Comparison of ENCODE assay signal across 19 cellular contexts in genomic region chr20:41110930-41111577, GRCh38. TPM values are rescaled to one million over a fixed set of nuclear protein-coding genes. Genes with fewer than 3 reads are reported as not detected.
DNase-seq lines count a peak whose midpoint lies in the region; ATAC-seq, FAIRE-seq and TF ChIP-seq lines count a peak whose summit lies in the region.
"Had no signal": no experiment of that assay in that cellular context is flagged by ENCODE, and none has a peak within 500 bp of the region (broad histone marks: within the 10 kb centered on the region; RNA-seq: fewer than 3 reads in every experiment).

No MANE protein-coding gene starts in this region.

- no peak overlapping the region for H3K4me2 ChIP-seq in keratinocyte (ENCODE audit: control insufficient read depth, extremely low read depth, insufficient read depth, low read depth, low read length)
- H3K4me2 ChIP-seq: neural progenitor cell had no signal

- H3K4me3 ChIP-seq in RWPE2 (ENCODE audit: severe bottlenecking): no peak overlapping the region
- H3K4me3 ChIP-seq in keratinocyte (ENCODE audit: control insufficient read depth in 2 of 3, extremely low read depth in 1 of 3, insufficient read depth in 2 of 3, low read depth in 1 of 3, low read length in 3 of 3): no peak overlapping the region
- H3K4me3 ChIP-seq: neural progenitor cell, uterus had no signal

- no peaks in the 10 kb centered on the region for H3K79me2 ChIP-seq in keratinocyte (ENCODE audit: control insufficient read depth, insufficient read depth, low read length)

- CTCF ChIA-PET in activated naive CD4-positive, alpha-beta T cell treated with anti-CD3 and anti-CD28 coated beads for 36 hours (lab: Charles Lee): interaction anchor here (0.9 to 3.3 kb wide), 4 partner anchors 16 to 148 kb away, joined by 3 to 10 read pairs (median 4); no protein-coding TSS in a partner anchor

- no peaks in the 10 kb centered on the region for H3K9me1 ChIP-seq in keratinocyte (ENCODE audit: control insufficient read depth, extremely low read depth, insufficient read depth, low read length)

- dilution Hi-C loops in keratinocyte (cut with MboI; ENCODE audit: extremely low pct_ligation_motif_present, low sequenced_read_pairs): no loop called here

- H4K20me1 ChIP-seq in keratinocyte (ENCODE audit: control insufficient read depth, extremely low read depth, insufficient read depth, low read length): no peaks in the 10 kb centered on the region

- H3K4me1 ChIP-seq in RWPE2 (ENCODE audit: insufficient read depth, poor library complexity, severe bottlenecking) (peaks cover 4% of the 10 kb centered on the region), keratinocyte (ENCODE audit: control insufficient read depth, extremely low read depth, insufficient read depth, low read length) (no peaks in the 10 kb centered on the region)
- H3K4me1 ChIP-seq: neural progenitor cell, uterus had no signal

- ATAC-seq in RWPE2 (ENCODE audit: low read depth): peak; percentile 69

- H3K9me3 ChIP-seq in RWPE2 (ENCODE audit: severe bottlenecking): no peaks in the 10 kb centered on the region
- H3K9me3 ChIP-seq in keratinocyte (ENCODE audit: control insufficient read depth, low read depth, low read length): no peaks in the 10 kb centered on the region
- H3K9me3 ChIP-seq: uterus had no signal

- no peak overlapping the region for H3K9ac ChIP-seq in keratinocyte (ENCODE audit: control insufficient read depth, extremely low read depth, insufficient read depth, low read length)
- H3K9ac ChIP-seq: neural progenitor cell had no signal

- H3K36me3 ChIP-seq in RWPE2 (ENCODE audit: low read depth) (peaks cover 98% of the 10 kb centered on the region), keratinocyte (ENCODE audit: control insufficient read depth in 2 of 2, extremely low read depth in 1 of 2, insufficient read depth in 2 of 2, low read length in 2 of 2) (peaks cover 23 to 41% of the 10 kb centered on the region in 2 experiments)
- H3K36me3 ChIP-seq: uterus had no signal

- no peaks in the 10 kb centered on the region for H3K27me3 Mint-ChIP-seq in activated naive CD4-positive, alpha-beta T cell treated with anti-CD3 and anti-CD28 coated beads for 36 hours (ENCODE audit: low read depth)
- H3K27me3 Mint-ChIP-seq in stimulated activated naive CD8-positive, alpha-beta T cell treated with anti-CD3 and anti-CD28 coated beads, Interleukin-15, Interleukin-2, amounts not matched to agents 100 ng/mL and 50 ng/mL, for 24 hours: no peaks in the 10 kb centered on the region
- H3K27me3 Mint-ChIP-seq: CD4-positive, CD25-positive, alpha-beta regulatory T cell had no signal

- H3K27ac Mint-ChIP-seq in activated naive CD4-positive, alpha-beta T cell treated with anti-CD3 and anti-CD28 coated beads for 36 hours: peak overlapping the region; percentile 3
- peak overlapping the region; percentile 26 for H3K27ac Mint-ChIP-seq in stimulated activated naive CD8-positive, alpha-beta T cell treated with anti-CD3 and anti-CD28 coated beads, Interleukin-15, Interleukin-2, amounts not matched to agents 100 ng/mL and 50 ng/mL, for 24 hours
- H3K27ac Mint-ChIP-seq: neural progenitor cell had no signal

- H3K36me3 Mint-ChIP-seq in activated naive CD4-positive, alpha-beta T cell treated with anti-CD3 and anti-CD28 coated beads for 36 hours (ENCODE audit: low read depth): peaks cover 28% of the 10 kb centered on the region
- peaks cover 77% of the 10 kb centered on the region for H3K36me3 Mint-ChIP-seq in stimulated activated naive CD8-positive, alpha-beta T cell treated with anti-CD3 and anti-CD28 coated beads, Interleukin-15, Interleukin-2, amounts not matched to agents 100 ng/mL and 50 ng/mL, for 24 hours (ENCODE audit: low read depth)

- H3K9me3 Mint-ChIP-seq in activated naive CD4-positive, alpha-beta T cell treated with anti-CD3 and anti-CD28 coated beads for 36 hours: no peaks in the 10 kb centered on the region
- H3K9me3 Mint-ChIP-seq in stimulated activated naive CD8-positive, alpha-beta T cell treated with anti-CD3 and anti-CD28 coated beads, Interleukin-15, Interleukin-2, amounts not matched to agents 100 ng/mL and 50 ng/mL, for 24 hours: no peaks in the 10 kb centered on the region
- H3K9me3 Mint-ChIP-seq: CD4-positive, CD25-positive, alpha-beta regulatory T cell; neural progenitor cell had no signal

- H3K27ac ChIP-seq in RWPE2 (ENCODE audit: poor library complexity, severe bottlenecking): peak overlapping the region; percentile 2
- no peak overlapping the region for H3K27ac ChIP-seq in keratinocyte (ENCODE audit: control insufficient read depth, insufficient read depth, low read length)
- H3K27ac ChIP-seq: neural progenitor cell, uterus had no signal

- TF ChIP-seq CTCF in RWPE2 (IDR thresholded peaks at IDR 0.05; ENCODE audit: poor library complexity, severe bottlenecking) (no peak), keratinocyte (optimal IDR thresholded peaks at IDR 0.05 in 1 of 3, IDR thresholded peaks at IDR 0.05 in 1 of 3, conservative IDR thresholded peaks at IDR 0.05 in 1 of 3; ENCODE audit: extremely low read depth in 1 of 3, insufficient read depth in 2 of 3, low read length in 3 of 3) (no peak)

- H3K4me1 Mint-ChIP-seq in activated naive CD4-positive, alpha-beta T cell treated with anti-CD3 and anti-CD28 coated beads for 36 hours (ENCODE audit: low read depth): no peaks in the 10 kb centered on the region
- peaks cover 4% of the 10 kb centered on the region for H3K4me1 Mint-ChIP-seq in stimulated activated naive CD8-positive, alpha-beta T cell treated with anti-CD3 and anti-CD28 coated beads, Interleukin-15, Interleukin-2, amounts not matched to agents 100 ng/mL and 50 ng/mL, for 24 hours (ENCODE audit: low read depth)

- FAIRE-seq in keratinocyte (lab: Jason Lieb, UNC): peak; percentile 57
- FAIRE-seq: kidney had no signal

- no peak for DNase-seq in activated naive CD4-positive, alpha-beta T cell treated with anti-CD3 and anti-CD28 coated beads for 36 hours
- DNase-seq in activated naive CD4-positive, alpha-beta T cell treated with Interleukin-2 at 50 U/mL for 16 hours: no peak
- no peak for DNase-seq in RWPE2 (ENCODE audit: low spot score)
- no peak for DNase-seq in keratinocyte (ENCODE audit: low read depth, low spot score)
- no peak for DNase-seq in NOMO-1 treated with dmso at 0.1 percent for 144 hours (lab: John Stamatoyannopoulos, UW; ENCODE audit: unreplicated experiment)
- no peak for DNase-seq in AML-193 (lab: John Stamatoyannopoulos, UW)
- no peak for DNase-seq in NCI-H526 (lab: John Stamatoyannopoulos, UW)
- DNase-seq: activated CD4-positive, CD25-positive, alpha-beta regulatory T cell treated with anti-CD3 and anti-CD28 coated beads, Interleukin-2, amount 50 U/mL, for 72 hours; activated CD8-positive, alpha-beta memory T cell treated with anti-CD3 and anti-CD28 coated beads, Interleukin-2, amount 50 U/mL, for 48 hours; CD4-positive, CD25-positive, alpha-beta regulatory T cell; head of caudate nucleus; IMR-90; kidney; NCI-H2029; NCI-H510A; stimulated activated naive CD4-positive, alpha-beta T cell treated with Interleukin-2 at 50 U/mL for 16 hours; uterus had no signal

- H3K4me3 Mint-ChIP-seq in activated naive CD4-positive, alpha-beta T cell treated with anti-CD3 and anti-CD28 coated beads for 36 hours: no peak overlapping the region
- no peak overlapping the region for H3K4me3 Mint-ChIP-seq in stimulated activated naive CD8-positive, alpha-beta T cell treated with anti-CD3 and anti-CD28 coated beads, Interleukin-15, Interleukin-2, amounts not matched to agents 100 ng/mL and 50 ng/mL, for 24 hours
- H3K4me3 Mint-ChIP-seq: CD4-positive, CD25-positive, alpha-beta regulatory T cell; neural progenitor cell had no signal

- H2AFZ ChIP-seq in keratinocyte (ENCODE audit: control insufficient read depth, low read length): no peak overlapping the region
- H2AFZ ChIP-seq: neural progenitor cell had no signal

- no peaks in the 10 kb centered on the region for H3K27me3 ChIP-seq in RWPE2 (ENCODE audit: insufficient read depth, poor library complexity, severe bottlenecking)
- H3K27me3 ChIP-seq in keratinocyte (ENCODE audit: control insufficient read depth, extremely low read depth, insufficient read depth, low read length): no peaks in the 10 kb centered on the region
- H3K27me3 ChIP-seq: neural progenitor cell, uterus had no signal

- intact Hi-C loops in activated naive CD4-positive, alpha-beta T cell treated with anti-CD3 and anti-CD28 coated beads for 36 hours (cut with micrococcal nuclease): no loop called here

RNA-seq across cellular contexts. Expression of gene PLCG1, which starts 26.3 kb away (rescaled TPM):
- total RNA-seq in activated naive CD4-positive, alpha-beta T cell treated with anti-CD3 and anti-CD28 coated beads for 36 hours: 100 to 1,000 TPM; 117 to 136 TPM
- 38.4 to 54.1 TPM (median 41.5 TPM) in 3 replicates for polyA plus RNA-seq in keratinocyte
- 10.7 TPM for polyA plus RNA-seq in keratinocyte (2011; ENCODE audit: low read depth)
- 23.0 and 28.7 TPM in 2 replicates for polyA plus RNA-seq in keratinocyte (2011; cell fraction: cytosol; rRNA removed)
- polyA plus RNA-seq in keratinocyte (2011; cell fraction: nucleus; rRNA removed): 196 and 248 TPM in 2 replicates
- polyA plus RNA-seq in keratinocyte (2012; ENCODE audit: low replicate concordance): 25.4 and 40.6 TPM in 2 replicates
- 75.0 to 143 TPM (median 82.5 TPM) in 3 replicates for polyA minus RNA-seq in keratinocyte
- polyA minus RNA-seq in keratinocyte (2011; cell fraction: cytosol; rRNA and poly(A)+ RNA removed): 36.3 TPM
- 83.8 and 89.8 TPM in 2 replicates for polyA minus RNA-seq in keratinocyte (2011; cell fraction: nucleus; rRNA and poly(A)+ RNA removed)
